ENCODE assay signal across 9 cellular contexts in the genomic region with DNA sequence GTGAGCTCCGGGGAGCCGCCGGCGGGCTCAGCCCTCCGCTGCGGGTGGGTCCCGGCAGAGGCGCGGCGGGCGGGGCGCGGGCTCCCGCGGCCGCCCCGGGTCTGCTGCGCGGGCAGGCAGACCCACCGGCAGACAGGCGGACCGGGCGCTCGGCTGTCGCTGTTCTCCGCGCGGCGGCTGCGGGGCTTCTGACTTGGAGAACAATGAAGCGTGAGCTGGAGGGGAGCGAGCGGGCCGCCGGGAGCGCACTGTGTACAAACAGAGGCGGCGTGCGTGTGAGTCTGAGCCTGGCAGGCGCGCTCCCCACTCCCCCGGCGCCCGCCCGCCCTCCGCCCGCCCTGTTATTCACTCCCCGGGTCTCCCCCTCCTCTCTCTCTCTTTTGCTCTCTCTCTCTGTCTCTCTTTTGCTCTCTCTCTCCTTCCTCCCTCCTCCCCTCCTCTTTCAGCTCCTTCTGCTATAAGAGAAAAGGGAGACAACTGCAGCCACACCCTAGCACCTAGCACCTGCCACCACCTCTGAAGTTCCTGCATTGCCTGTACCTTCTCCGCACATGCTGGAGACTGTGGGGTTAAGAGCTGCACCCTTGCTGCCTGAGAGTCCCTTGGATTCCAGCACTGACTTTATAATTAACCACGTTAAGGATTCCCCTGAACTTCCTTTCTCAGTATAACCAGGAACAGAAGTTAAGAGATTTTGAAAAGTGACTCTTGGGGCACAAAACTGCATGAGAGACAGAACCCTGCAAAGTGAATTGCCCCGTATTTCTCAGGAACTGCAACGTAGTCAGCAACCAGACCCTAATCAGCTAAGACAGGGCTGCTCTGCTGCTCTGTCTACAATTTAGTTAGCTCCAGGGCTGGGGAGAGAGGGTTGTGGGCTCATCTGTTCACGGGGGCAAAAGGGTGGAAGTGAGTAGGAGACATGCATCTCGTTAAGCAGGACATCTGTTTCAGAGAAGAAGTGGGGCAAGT. TPM values are rescaled to one million over a fixed set of nuclear protein-coding genes. Genes with fewer than 3 reads are reported as not detected.
DNase-seq lines count a peak whose midpoint lies in the region; ATAC-seq and TF ChIP-seq lines count a peak whose summit lies in the region.
"Had no signal": no experiment of that assay in that cellular context is flagged by ENCODE, and none has a peak within 500 bp of the region (broad histone marks: within the 10 kb centered on the region; RNA-seq: fewer than 3 reads in every experiment).

A gene with protein sequence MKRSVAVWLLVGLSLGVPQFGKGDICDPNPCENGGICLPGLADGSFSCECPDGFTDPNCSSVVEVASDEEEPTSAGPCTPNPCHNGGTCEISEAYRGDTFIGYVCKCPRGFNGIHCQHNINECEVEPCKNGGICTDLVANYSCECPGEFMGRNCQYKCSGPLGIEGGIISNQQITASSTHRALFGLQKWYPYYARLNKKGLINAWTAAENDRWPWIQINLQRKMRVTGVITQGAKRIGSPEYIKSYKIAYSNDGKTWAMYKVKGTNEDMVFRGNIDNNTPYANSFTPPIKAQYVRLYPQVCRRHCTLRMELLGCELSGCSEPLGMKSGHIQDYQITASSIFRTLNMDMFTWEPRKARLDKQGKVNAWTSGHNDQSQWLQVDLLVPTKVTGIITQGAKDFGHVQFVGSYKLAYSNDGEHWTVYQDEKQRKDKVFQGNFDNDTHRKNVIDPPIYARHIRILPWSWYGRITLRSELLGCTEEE (minus strand): TSS at position 277 of the 972 bp plus-strand sequence. CDS start 506 bp downstream, outside the sequence.

- DNase-seq in activated T-cell treated with anti-CD3 and anti-CD28 coated beads, Interleukin-2, amount 50 U/mL, for 72 hours = no peak
- no peak for DNase-seq in activated T-cell treated with anti-CD3 and anti-CD28 coated beads for 4 hours
- DNase-seq in ascending aorta (ENCODE audit: low spot score in 2 of 2) = peak in 1 of 2 donors; percentile 72
- DNase-seq in hepatocyte (ENCODE audit: low spot score) = peak; percentile 72
- DNase-seq in pulmonary artery endothelial cell (ENCODE audit: low read depth, low spot score) = peak; percentile 11
- no peak for DNase-seq in SK-N-DZ (ENCODE audit: low spot score)
- DNase-seq in activated CD8-positive, alpha-beta T cell treated with anti-CD3 and anti-CD28 coated beads, Interleukin-2, amount 10 ng/mL, durations not matched to agents 7 days and 5 days = no peak
- DNase-seq: DND-41 had no signal

- no peaks in the 10 kb centered on the region for H3K9me2 ChIP-seq in hepatocyte (replicated peaks; ENCODE audit: insufficient read depth)

- no peak for ATAC-seq in activated T-cell treated with anti-CD3 and anti-CD28 coated beads, Interleukin-2, amount 50 U/mL, for 72 hours (replicated peaks in 1 of 2)
- ATAC-seq in HG03196 (IDR thresholded peaks at IDR 0.05; ENCODE audit: unreplicated experiment) = no peak
- ATAC-seq in activated CD8-positive, alpha-beta T cell treated with anti-CD3 and anti-CD28 coated beads, Interleukin-2, amount 10 ng/mL, durations not matched to agents 7 days and 5 days = no peak

- TF ChIP-seq CTCF in ascending aorta (IDR thresholded peaks at IDR 0.05) (no peak), hepatocyte (IDR thresholded peaks at IDR 0.05; ENCODE audit: poor library complexity) (no peak)

- H3K36me3 ChIP-seq in ascending aorta = no peaks in the 10 kb centered on the region
- H3K36me3 ChIP-seq in hepatocyte (replicated peaks; ENCODE audit: insufficient read depth, low read depth) = no peaks in the 10 kb centered on the region

- H3K9me3 ChIP-seq in ascending aorta (no peaks in the 10 kb centered on the region), hepatocyte (ENCODE audit: low read depth) (no peaks in the 10 kb centered on the region)

- H3K9me3 Mint-ChIP-seq in activated T-cell treated with anti-CD3 and anti-CD28 coated beads, Interleukin-2, amount 50 U/mL, for 72 hours = peaks cover 0 to 2% of the 10 kb centered on the region in 2 donors
- H3K9me3 Mint-ChIP-seq in activated CD8-positive, alpha-beta T cell treated with anti-CD3 and anti-CD28 coated beads, Interleukin-2, amount 10 ng/mL, durations not matched to agents 7 days and 5 days (ENCODE audit: insufficient read depth) = no peaks in the 10 kb centered on the region

- no peaks in the 10 kb centered on the region for H3K79me2 ChIP-seq in hepatocyte

- CTCF ChIA-PET in activated CD8-positive, alpha-beta T cell treated with anti-CD3 and anti-CD28 coated beads, Interleukin-2, amount 10 ng/mL, durations not matched to agents 7 days and 5 days (lab: Charles Lee) = no interaction called here

- peaks cover 0 to 5% of the 10 kb centered on the region in 2 donors for H3K36me3 Mint-ChIP-seq in activated T-cell treated with anti-CD3 and anti-CD28 coated beads, Interleukin-2, amount 50 U/mL, for 72 hours (ENCODE audit: insufficient read depth in 2 of 2)
- no peaks in the 10 kb centered on the region for H3K36me3 Mint-ChIP-seq in activated CD8-positive, alpha-beta T cell treated with anti-CD3 and anti-CD28 coated beads, Interleukin-2, amount 10 ng/mL, durations not matched to agents 7 days and 5 days (ENCODE audit: low read depth)

- H3K4me1 ChIP-seq in ascending aorta = peaks cover 0 to 4% of the 10 kb centered on the region in 2 donors
- H3K4me1 ChIP-seq in hepatocyte (ENCODE audit: insufficient read depth) = peaks cover 9% of the 10 kb centered on the region

- H3K27me3 ChIP-seq in ascending aorta (no peaks in the 10 kb centered on the region), hepatocyte (peaks cover 16% of the 10 kb centered on the region)

- H3K27ac Mint-ChIP-seq in activated T-cell treated with anti-CD3 and anti-CD28 coated beads, Interleukin-2, amount 50 U/mL, for 72 hours = no peak within 1 kb of the TSS
- H3K27ac Mint-ChIP-seq in activated CD8-positive, alpha-beta T cell treated with anti-CD3 and anti-CD28 coated beads, Interleukin-2, amount 10 ng/mL, durations not matched to agents 7 days and 5 days = no peak within 1 kb of the TSS

- intact Hi-C loops in ascending aorta (cut with DNase I) = loop anchor here (5.0 to 10.0 kb wide), 4 partner anchors 108 to 830 kb away; a partner anchor contains a TSS

- H3K27me3 Mint-ChIP-seq in activated T-cell treated with anti-CD3 and anti-CD28 coated beads, Interleukin-2, amount 50 U/mL, for 72 hours (ENCODE audit: low read depth) = peaks cover 40% of the 10 kb centered on the region
- H3K27me3 Mint-ChIP-seq in activated CD8-positive, alpha-beta T cell treated with anti-CD3 and anti-CD28 coated beads, Interleukin-2, amount 10 ng/mL, durations not matched to agents 7 days and 5 days (ENCODE audit: low read depth) = peaks cover 40% of the 10 kb centered on the region

- peak within 1 kb of the TSS; percentile 60 to 88 for H3K4me3 ChIP-seq in ascending aorta
- H3K4me3 ChIP-seq in hepatocyte = peak within 1 kb of the TSS; percentile 71

- no peaks in the 10 kb centered on the region for H4K20me1 ChIP-seq in hepatocyte (ENCODE audit: insufficient read depth, poor library complexity, severe bottlenecking)

- peak within 1 kb of the TSS; percentile 54 to 64 for H3K4me3 Mint-ChIP-seq in activated T-cell treated with anti-CD3 and anti-CD28 coated beads, Interleukin-2, amount 50 U/mL, for 72 hours
- H3K4me3 Mint-ChIP-seq in activated CD8-positive, alpha-beta T cell treated with anti-CD3 and anti-CD28 coated beads, Interleukin-2, amount 10 ng/mL, durations not matched to agents 7 days and 5 days = no peak within 1 kb of the TSS

- peaks cover 8% of the 10 kb centered on the region for H3K4me1 Mint-ChIP-seq in activated T-cell treated with anti-CD3 and anti-CD28 coated beads, Interleukin-2, amount 50 U/mL, for 72 hours (ENCODE audit: low read depth)
- peaks cover 8% of the 10 kb centered on the region for H3K4me1 Mint-ChIP-seq in activated CD8-positive, alpha-beta T cell treated with anti-CD3 and anti-CD28 coated beads, Interleukin-2, amount 10 ng/mL, durations not matched to agents 7 days and 5 days (ENCODE audit: low read depth)

- H2AFZ ChIP-seq in hepatocyte = peak within 1 kb of the TSS; percentile 65

- POLR2A ChIA-PET in activated CD8-positive, alpha-beta T cell treated with anti-CD3 and anti-CD28 coated beads, Interleukin-2, amount 10 ng/mL, durations not matched to agents 7 days and 5 days (lab: Charles Lee) = no interaction called here

- peak within 1 kb of the TSS; percentile 90 for H3K4me2 ChIP-seq in hepatocyte

- H3K27ac ChIP-seq in ascending aorta (peak within 1 kb of the TSS; percentile 90 to 94), hepatocyte (peak within 1 kb of the TSS; percentile 13)

- under 1% methylated on average over 37 of the region's 54 CpGs for whole genome bisulfite sequencing in hepatocyte (ENCODE audit: low lambda C conversion rate, missing lambda C conversion rate)

RNA-seq across cellular contexts. Expression of the gene that starts here (rescaled TPM):
- total RNA-seq in activated T-cell treated with anti-CD3 and anti-CD28 coated beads, Interleukin-2, amount 50 U/mL, for 72 hours = not detected
- total RNA-seq in ascending aorta (68.1 TPM), hepatocyte (35.6 and 42.4 TPM in 2 replicates), pulmonary artery endothelial cell (1.7 and 8.6 TPM in 2 replicates)
- 18.2 and 21.1 TPM in 2 replicates for polyA plus RNA-seq in hepatocyte
- polyA plus RNA-seq in SK-N-DZ (2014; cell fraction: cytosol; rRNA removed) = 0.20 TPM in 1 of 2 replicates, not detected in the other
- polyA plus RNA-seq in SK-N-DZ (2014; cell fraction: nucleus; rRNA removed) = not detected in 2 replicates
- total RNA-seq in activated CD8-positive, alpha-beta T cell treated with anti-CD3 and anti-CD28 coated beads, Interleukin-2, amount 10 ng/mL, durations not matched to agents 7 days and 5 days = not detected

Comparison
In these comparisons a context has a peak if more than half of its experiments do, and no peak if none do; other contexts are left out.
1. DNase-seq: peak in hepatocyte (single experiment) and pulmonary artery endothelial cell (single experiment); none in activated T-cell treated with anti-CD3 and anti-CD28 coated beads, Interleukin-2, amount 50 U/mL, for 72 hours (0 of 2), activated T-cell treated with anti-CD3 and anti-CD28 coated beads for 4 hours (single experiment), SK-N-DZ (single experiment) and activated CD8-positive, alpha-beta T cell treated with anti-CD3 and anti-CD28 coated beads, Interleukin-2, amount 10 ng/mL, durations not matched to agents 7 days and 5 days (single experiment).